Comparison of ENCODE assay signal across 12 cellular contexts in the genomic region with DNA sequence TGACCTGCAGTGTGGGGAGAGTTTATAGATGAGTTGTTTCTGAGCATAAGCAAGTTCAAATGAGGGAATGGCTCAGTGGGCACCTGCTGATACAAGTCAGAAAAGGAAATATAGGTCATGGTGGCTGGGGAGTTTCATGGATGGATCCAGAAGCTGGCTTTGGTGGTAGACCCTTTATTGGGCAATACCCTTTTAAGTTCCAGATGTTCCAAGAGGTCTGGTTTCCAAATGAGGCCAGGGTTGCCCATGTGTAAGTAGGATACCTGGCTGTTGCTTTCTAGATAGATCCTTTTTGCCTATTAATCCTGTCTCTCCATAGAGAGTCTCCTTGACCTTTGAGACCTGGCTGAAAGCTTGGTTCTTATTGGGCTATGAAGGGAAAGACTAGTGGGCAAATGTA. TPM values are rescaled to one million over a fixed set of nuclear protein-coding genes. Genes with fewer than 3 reads are reported as not detected.
DNase-seq lines count a peak whose midpoint lies in the region; ATAC-seq and TF ChIP-seq lines count a peak whose summit lies in the region.
"Had no signal": no experiment of that assay in that cellular context is flagged by ENCODE, and none has a peak within 500 bp of the region (broad histone marks: within the 10 kb centered on the region; RNA-seq: fewer than 3 reads in every experiment).

No MANE protein-coding gene starts in this region.

- TF ChIP-seq CTCF in CD14-positive monocyte (IDR thresholded peaks at IDR 0.05) (no peak), breast epithelium (IDR thresholded peaks at IDR 0.05) (no peak), nephron (IDR thresholded peaks at IDR 0.05; ENCODE audit: unreplicated experiment in 3 of 3) (no peak), mucosa of descending colon (IDR thresholded peaks at IDR 0.05) (no peak)

- no peak for TF ChIP-seq POLR2A in breast epithelium (IDR thresholded peaks at IDR 0.05)

- H3K9me3 Mint-ChIP-seq in CD14-positive monocyte: no peaks in the 10 kb centered on the region
- no peaks in the 10 kb centered on the region for H3K9me3 Mint-ChIP-seq in nephron

- H3K4me1 ChIP-seq in breast epithelium (peaks cover 0 to 26% of the 10 kb centered on the region in 2 donors), mucosa of descending colon (ENCODE audit: low read depth) (peaks cover 43% of the 10 kb centered on the region)

- H3K36me3 Mint-ChIP-seq in CD14-positive monocyte: peaks cover 8 to 16% of the 10 kb centered on the region in 2 donors
- no peaks in the 10 kb centered on the region for H3K36me3 Mint-ChIP-seq in nephron (ENCODE audit: low read depth)

- H3K4me1 Mint-ChIP-seq in CD14-positive monocyte: peaks cover 77% of the 10 kb centered on the region
- H3K4me1 Mint-ChIP-seq in nephron: peaks cover 69% of the 10 kb centered on the region

- DNase-seq in CD14-positive monocyte (ENCODE audit: low spot score) (no peak), breast epithelium (ENCODE audit: low spot score in 2 of 2) (no peak), mucosa of gallbladder (ENCODE audit: low spot score) (no peak), mucosa of descending colon (no peak)
- DNase-seq in Jurkat, Clone E6-1 (ENCODE audit: low read depth, low spot score): no peak
- DNase-seq in activated CD4-positive, CD25-positive, alpha-beta regulatory T cell treated with anti-CD3 and anti-CD28 coated beads, Interleukin-2, amount 50 U/mL, for 72 hours: no peak
- DNase-seq: activated gamma-delta T cell, foreskin melanocyte, posterior cingulate gyrus, Right ventricle myocardium superior had no signal

- H3K36me3 ChIP-seq in breast epithelium (no peaks in the 10 kb centered on the region), mucosa of descending colon (ENCODE audit: low read depth) (no peaks in the 10 kb centered on the region)

- peak overlapping the region; percentile 81 for H3K4me3 ChIP-seq in Jurkat, Clone E6-1 (ENCODE audit: low read length)
- peak overlapping the region; percentile 72 to 85 (median 82) for H3K4me3 ChIP-seq in breast epithelium
- H3K4me3 ChIP-seq in mucosa of descending colon: no peak overlapping the region

- H3K4me3 Mint-ChIP-seq in CD14-positive monocyte: peak overlapping the region; percentile 96 to 97
- H3K4me3 Mint-ChIP-seq in nephron: peak overlapping the region; percentile 58 to 98 (median 96)

- peak overlapping the region in 1 of 2 donors; percentile 3 for H3K27ac ChIP-seq in breast epithelium

- intact Hi-C loops in CD14-positive monocyte (cut with micrococcal nuclease): loop anchor here (2.0 to 5.0 kb wide), 4 partner anchors 15 to 105 kb away; no protein-coding TSS in a partner anchor
- intact Hi-C loops in breast epithelium (cut with DNase I; ENCODE audit: low total_unique reads): loop anchor here (5.0 kb wide), 1 partner anchor 210 kb away; no protein-coding TSS in a partner anchor
- intact Hi-C loops in mucosa of descending colon (cut with DNase I, micrococcal nuclease): no loop called here

- H3K27me3 Mint-ChIP-seq in CD14-positive monocyte (ENCODE audit: low read depth in 3 of 3) (no peaks in the 10 kb centered on the region), nephron (ENCODE audit: low read depth) (no peaks in the 10 kb centered on the region)

- H3K27ac Mint-ChIP-seq in CD14-positive monocyte (peak overlapping the region in 4 of 7 donors; percentile 46 to 98 (median 69)), nephron (peak overlapping the region in 2 of 3 experiments; percentile 12 to 59)

- no peaks in the 10 kb centered on the region for H3K9me3 ChIP-seq in breast epithelium
- no peaks in the 10 kb centered on the region for H3K9me3 ChIP-seq in mucosa of descending colon

- ATAC-seq in HG03565 (IDR thresholded peaks at IDR 0.05; ENCODE audit: unreplicated experiment) (no peak), mucosa of descending colon (no peak)

- H3K27me3 ChIP-seq in breast epithelium: no peaks in the 10 kb centered on the region

RNA-seq across cellular contexts. Expression of a gene that starts 2.2 kb away (rescaled TPM):
- 10 to 100 TPM; 14.0 to 21.0 TPM for polyA plus RNA-seq in CD14-positive monocyte
- polyA plus RNA-seq in Jurkat, Clone E6-1 (2012; ENCODE audit: insufficient read depth, insufficient read length): 53.5 TPM
- total RNA-seq in breast epithelium (10 to 100 TPM; 44.2 to 68.2 (median 47.9) TPM), mucosa of gallbladder (123 TPM), mucosa of descending colon (10 to 100 TPM; 56.1 to 74.8 (median 72.5) TPM)

RNA-seq across cellular contexts. Expression of a gene that starts 16.9 kb away (rescaled TPM):
- 100 to 1,000 TPM; 315 to 458 TPM for polyA plus RNA-seq in CD14-positive monocyte
- polyA plus RNA-seq in Jurkat, Clone E6-1 (2012; ENCODE audit: insufficient read depth, insufficient read length): 151 TPM
- 10 to 100 TPM; 37.0 to 68.2 (median 37.0) TPM for total RNA-seq in breast epithelium
- 57.2 TPM for total RNA-seq in mucosa of gallbladder
- 10 to 100 TPM; 62.7 to 77.2 (median 74.1) TPM for total RNA-seq in mucosa of descending colon

RNA-seq across cellular contexts. Expression of a gene that starts 49.3 kb away (rescaled TPM):
- 1 to 10 TPM; 5.8 to 6.8 TPM for polyA plus RNA-seq in CD14-positive monocyte
- polyA plus RNA-seq in Jurkat, Clone E6-1 (2012; ENCODE audit: insufficient read depth, insufficient read length): 51.2 TPM
- total RNA-seq in breast epithelium (10 to 100 TPM; 12.3 to 24.3 (median 20.6) TPM), mucosa of gallbladder (22.6 TPM), mucosa of descending colon (10 to 100 TPM; 15.7 to 32.8 (median 25.9) TPM)

Comparison
In these comparisons a context has a peak if more than half of its experiments do, and no peak if none do; other contexts are left out.
1. intact Hi-C loops: an anchor here in CD14-positive monocyte (2.0 to 5.0 kb wide) and breast epithelium (5.0 kb wide); none called in mucosa of descending colon.